8 cellular contexts compared by ENCODE assay signal in genomic region chr15:66293419-66294156, GRCh38. TPM values are rescaled to one million over a fixed set of nuclear protein-coding genes. Genes with fewer than 3 reads are reported as not detected.
DNase-seq lines count a peak whose midpoint lies in the region; FAIRE-seq and TF ChIP-seq lines count a peak whose summit lies in the region.

DIS3L (plus strand) TSS chr15:66293568; CDS start chr15:66293597, 29 bp downstream.

- H3K9me3 ChIP-seq in HEK293 (ENCODE audit: control insufficient read depth, insufficient read depth, low read depth, low read length) (no peaks in the 10 kb centered on the region), keratinocyte (ENCODE audit: control insufficient read depth, low read depth, low read length) (no peaks in the 10 kb centered on the region)

- H3K27ac ChIP-seq in HEK293 (ENCODE audit: extremely low read depth, low read depth, low read length), result peak within 1 kb of the TSS; percentile 99
- peak within 1 kb of the TSS; percentile 73 for H3K27ac ChIP-seq in keratinocyte (ENCODE audit: control insufficient read depth, insufficient read depth, low read length)

- TF ChIP-seq CTCF in GM12875 (IDR thresholded peaks at IDR 0.05; ENCODE audit: borderline replicate concordance, insufficient read depth, low read depth, low read length) (no peak), HEK293 (tag by site-specific recombination; IDR thresholded peaks at IDR 0.05) (no peak), WI38 (IDR thresholded peaks at IDR 0.05; ENCODE audit: low read depth, low read length) (no peak), cardiac fibroblast (IDR thresholded peaks at IDR 0.05; ENCODE audit: low read depth, low read length) (no peak), keratinocyte (optimal IDR thresholded peaks at IDR 0.05 in 1 of 3, IDR thresholded peaks at IDR 0.05 in 1 of 3, conservative IDR thresholded peaks at IDR 0.05 in 1 of 3; ENCODE audit: extremely low read depth in 1 of 3, insufficient read depth in 2 of 3, low read length in 3 of 3) (peak in 1 of 3 experiments; percentile 2)

- no peaks in the 10 kb centered on the region for H3K9me1 ChIP-seq in keratinocyte (ENCODE audit: control insufficient read depth, extremely low read depth, insufficient read depth, low read length)

- CTCF ChIA-PET in HEK293 (lab: Yijun Ruan, JAX), result interaction anchor here (0.7 to 1.4 kb wide), 3 partner anchors 9 to 42 kb away, joined by 3 to 5 read pairs (median 4); no protein-coding TSS in a partner anchor

- peak within 1 kb of the TSS; percentile 73 for H2AFZ ChIP-seq in keratinocyte (ENCODE audit: control insufficient read depth, low read length)

- DNase-seq in NAMALWA (ENCODE audit: low spot score), result peak; percentile 79
- DNase-seq in cardiac fibroblast (ENCODE audit: low read depth in 2 of 2), result peak; percentile 30 to 61
- DNase-seq in keratinocyte (ENCODE audit: low read depth, low spot score), result no peak
- peak; percentile 75 for DNase-seq in stimulated activated CD4-positive, alpha-beta T cell treated with anti-CD3 and anti-CD28 coated beads, Interleukin-15, amount 100 ng/mL, for 24 hours
- DNase-seq in amniotic stem cell (lab: John Stamatoyannopoulos, UW), result no peak

- H3K27me3 ChIP-seq in keratinocyte (ENCODE audit: control insufficient read depth, extremely low read depth, insufficient read depth, low read length), result no peaks in the 10 kb centered on the region

- peak within 1 kb of the TSS; percentile 80 for H3K9ac ChIP-seq in keratinocyte (ENCODE audit: control insufficient read depth, extremely low read depth, insufficient read depth, low read length)

- H3K4me3 ChIP-seq in GM12875 (ENCODE audit: low read depth, low read length) (peak within 1 kb of the TSS; percentile 52), HEK293 (ENCODE audit: low read depth, low read length) (peak within 1 kb of the TSS; percentile 72), WI38 (ENCODE audit: low read depth, low read length) (peak within 1 kb of the TSS; percentile 64), cardiac fibroblast (replicated peaks in 1 of 2; ENCODE audit: low read depth in 2 of 2, low read length in 2 of 2) (peak within 1 kb of the TSS; percentile 56 to 59), keratinocyte (ENCODE audit: control insufficient read depth in 2 of 3, extremely low read depth in 1 of 3, insufficient read depth in 2 of 3, low read depth in 1 of 3, low read length in 3 of 3) (peak within 1 kb of the TSS; percentile 41 to 73 (median 63))

- no peaks in the 10 kb centered on the region for H4K20me1 ChIP-seq in keratinocyte (ENCODE audit: control insufficient read depth, extremely low read depth, insufficient read depth, low read length)

- H3K4me2 ChIP-seq in keratinocyte (ENCODE audit: control insufficient read depth, extremely low read depth, insufficient read depth, low read depth, low read length), result peak within 1 kb of the TSS; percentile 95

- H3K4me1 ChIP-seq in HEK293 (ENCODE audit: control insufficient read depth, insufficient read depth, low read length) (peaks cover 23% of the 10 kb centered on the region), keratinocyte (ENCODE audit: control insufficient read depth, extremely low read depth, insufficient read depth, low read length) (peaks cover 37% of the 10 kb centered on the region)

- peaks cover 0 to 9% of the 10 kb centered on the region in 2 experiments; a peak in 2 of 3 replicates for H3K36me3 ChIP-seq in HEK293 (ENCODE audit: control insufficient read depth in 2 of 2, insufficient read depth in 1 of 2, low read length in 2 of 2)
- no peaks in the 10 kb centered on the region for H3K36me3 ChIP-seq in keratinocyte (ENCODE audit: control insufficient read depth in 2 of 2, extremely low read depth in 1 of 2, insufficient read depth in 2 of 2, low read length in 2 of 2)

- dilution Hi-C loops in keratinocyte (cut with MboI; ENCODE audit: extremely low pct_ligation_motif_present, low sequenced_read_pairs), result no loop called here

- H3K79me2 ChIP-seq in keratinocyte (ENCODE audit: control insufficient read depth, insufficient read depth, low read length), result no peaks in the 10 kb centered on the region

- no peak for FAIRE-seq in keratinocyte (lab: Jason Lieb, UNC)

- POLR2A ChIA-PET in HEK293 (lab: Yijun Ruan, JAX), result interaction anchor here (0.5 to 2.0 kb wide), 4 partner anchors 17 to 424 kb away, joined by 3 to 6 read pairs (median 4); partner anchors contain the start of gene RAB11A

TF ChIP-seq in HEK293, 187 proteins besides CTCF, POLR2A, EP300 and RAD21 (continues in another document):
- TF ChIP-seq ZNF2 (tag by site-specific recombination; IDR thresholded peaks at IDR 0.05) (no peak), ZNF18 (tag by site-specific recombination; IDR thresholded peaks at IDR 0.05) (no peak), OVOL3 (tag by site-specific recombination; IDR thresholded peaks at IDR 0.05) (no peak), ZNF530 (tag by site-specific recombination; IDR thresholded peaks at IDR 0.05; ENCODE audit: low read depth) (no peak), ZNF394 (tag by site-specific recombination; IDR thresholded peaks at IDR 0.05; ENCODE audit: borderline replicate concordance) (0 out of 2 replicates have a peak, but pooled peaks have one; percentile 26), ZNF544 (tag by site-specific recombination; IDR thresholded peaks at IDR 0.05) (no peak), ZNF664 (tag by site-specific recombination; IDR thresholded peaks at IDR 0.05) (no peak), FEZF1 (tag by site-specific recombination; IDR thresholded peaks at IDR 0.05) (no peak), ZNF350 (tag by site-specific recombination; IDR thresholded peaks at IDR 0.05) (no peak), KLF10 (tag by site-specific recombination; IDR thresholded peaks at IDR 0.05) (peak; percentile 78; the same call in 1 of the 2 replicates), ZNF548 (tag by site-specific recombination; IDR thresholded peaks at IDR 0.05) (no peak), ELK4 (IDR thresholded peaks at IDR 0.05; ENCODE audit: borderline replicate concordance, low read depth, low read length) (no peak), ZSCAN30 (tag by site-specific recombination; IDR thresholded peaks at IDR 0.05) (peak; percentile 90), ZNF596 (tag by site-specific recombination; IDR thresholded peaks at IDR 0.05) (peak; percentile 28; the same call in 1 of the 2 replicates), ZFHX2 (tag by site-specific recombination; conservative IDR thresholded peaks at IDR 0.05) (no peak), MEIS1 (CRISPR knock-in tag; IDR thresholded peaks at IDR 0.05; ENCODE audit: borderline replicate concordance) (no peak)
- TF ChIP-seq, protein P1, sequence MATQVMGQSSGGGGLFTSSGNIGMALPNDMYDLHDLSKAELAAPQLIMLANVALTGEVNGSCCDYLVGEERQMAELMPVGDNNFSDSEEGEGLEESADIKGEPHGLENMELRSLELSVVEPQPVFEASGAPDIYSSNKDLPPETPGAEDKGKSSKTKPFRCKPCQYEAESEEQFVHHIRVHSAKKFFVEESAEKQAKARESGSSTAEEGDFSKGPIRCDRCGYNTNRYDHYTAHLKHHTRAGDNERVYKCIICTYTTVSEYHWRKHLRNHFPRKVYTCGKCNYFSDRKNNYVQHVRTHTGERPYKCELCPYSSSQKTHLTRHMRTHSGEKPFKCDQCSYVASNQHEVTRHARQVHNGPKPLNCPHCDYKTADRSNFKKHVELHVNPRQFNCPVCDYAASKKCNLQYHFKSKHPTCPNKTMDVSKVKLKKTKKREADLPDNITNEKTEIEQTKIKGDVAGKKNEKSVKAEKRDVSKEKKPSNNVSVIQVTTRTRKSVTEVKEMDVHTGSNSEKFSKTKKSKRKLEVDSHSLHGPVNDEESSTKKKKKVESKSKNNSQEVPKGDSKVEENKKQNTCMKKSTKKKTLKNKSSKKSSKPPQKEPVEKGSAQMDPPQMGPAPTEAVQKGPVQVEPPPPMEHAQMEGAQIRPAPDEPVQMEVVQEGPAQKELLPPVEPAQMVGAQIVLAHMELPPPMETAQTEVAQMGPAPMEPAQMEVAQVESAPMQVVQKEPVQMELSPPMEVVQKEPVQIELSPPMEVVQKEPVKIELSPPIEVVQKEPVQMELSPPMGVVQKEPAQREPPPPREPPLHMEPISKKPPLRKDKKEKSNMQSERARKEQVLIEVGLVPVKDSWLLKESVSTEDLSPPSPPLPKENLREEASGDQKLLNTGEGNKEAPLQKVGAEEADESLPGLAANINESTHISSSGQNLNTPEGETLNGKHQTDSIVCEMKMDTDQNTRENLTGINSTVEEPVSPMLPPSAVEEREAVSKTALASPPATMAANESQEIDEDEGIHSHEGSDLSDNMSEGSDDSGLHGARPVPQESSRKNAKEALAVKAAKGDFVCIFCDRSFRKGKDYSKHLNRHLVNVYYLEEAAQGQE (tag by site-specific recombination; IDR thresholded peaks at IDR 0.05), result no peak

RNA-seq across cellular contexts. Expression of gene DIS3L, which starts in this region (rescaled TPM):
- 3.8 to 12.2 TPM (median 7.6 TPM) in 3 replicates for polyA plus RNA-seq in keratinocyte
- polyA plus RNA-seq in keratinocyte (2011; ENCODE audit: low read depth), result 3.0 TPM
- polyA plus RNA-seq in keratinocyte (2011; cell fraction: cytosol; rRNA removed), result 3.3 and 7.3 TPM in 2 replicates
- polyA plus RNA-seq in keratinocyte (2011; cell fraction: nucleus; rRNA removed), result 4.3 TPM in 2 replicates
- 2.0 and 6.6 TPM in 2 replicates for polyA plus RNA-seq in keratinocyte (2012; ENCODE audit: low replicate concordance)
- 1.8 to 7.1 TPM (median 2.9 TPM) in 3 replicates for polyA minus RNA-seq in keratinocyte
- 11.7 TPM for polyA minus RNA-seq in keratinocyte (2011; cell fraction: cytosol; rRNA and poly(A)+ RNA removed)
- 3.3 and 7.1 TPM in 2 replicates for polyA minus RNA-seq in keratinocyte (2011; cell fraction: nucleus; rRNA and poly(A)+ RNA removed)

Comparison
In these comparisons a context has a peak if more than half of its experiments do, and no peak if none do; other contexts are left out.
1. DNase-seq: peak in NAMALWA (single experiment), cardiac fibroblast (2 of 2) and stimulated activated CD4-positive, alpha-beta T cell treated with anti-CD3 and anti-CD28 coated beads, Interleukin-15, amount 100 ng/mL, for 24 hours (single experiment); none in keratinocyte (single experiment) and amniotic stem cell (single experiment).
2. Peak in every context shown above with its lines, with median percentiles within 50 percentile points of each other: H3K4me3 ChIP-seq.